In the genomic region with DNA sequence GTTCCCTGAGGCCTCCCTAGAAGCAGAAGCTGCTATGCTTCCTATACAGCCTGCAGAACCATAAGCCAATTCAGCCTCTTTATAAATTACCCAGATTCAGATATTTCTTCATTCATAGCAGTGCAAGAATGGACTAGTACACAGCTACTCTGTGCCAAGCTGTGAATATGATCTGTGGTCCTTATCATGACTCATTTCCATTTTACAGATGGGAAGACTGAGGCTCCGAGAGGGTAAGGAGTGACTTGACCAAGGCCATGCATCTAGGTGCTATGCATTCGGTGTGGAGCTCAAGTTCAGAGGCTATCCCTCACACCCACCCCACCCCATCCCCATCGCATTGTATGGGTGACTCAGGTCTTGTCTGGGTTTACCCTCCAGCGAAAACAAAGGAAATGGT, we compare ENCODE assay signal across 9 cellular contexts. TPM values are rescaled to one million over a fixed set of nuclear protein-coding genes. Genes with fewer than 3 reads are reported as not detected.
"Had no signal": no experiment of that assay in that cellular context is flagged by ENCODE, and none has a peak within 500 bp of the region (broad histone marks: within the 10 kb centered on the region; RNA-seq: fewer than 3 reads in every experiment).

No MANE protein-coding gene starts in this region.

- ATAC-seq: GM23338, HCT116 had no signal

- H2AFZ ChIP-seq: GM23248 had no signal

- H3K4me2 ChIP-seq: GM23338 had no signal

- H3K9ac ChIP-seq: GM23248 had no signal

- H3K9me3 Mint-ChIP-seq: GM23338, H9, HFFc6 had no signal

- H3K36me3 ChIP-seq: HAP-1 had no signal

- H3K4me3 Mint-ChIP-seq: GM23338, H9, HFFc6 had no signal

- H3K4me3 ChIP-seq: GM23248, GM23338, HAP-1 had no signal

- FAIRE-seq: H54 had no signal

- H3K4me1 ChIP-seq: HAP-1 had no signal

- H3K9me3 ChIP-seq: HAP-1 had no signal

- DNase-seq: GM23248, GOT3, H9, HCEC 1CT, HFFc6 had no signal

- H3K27ac ChIP-seq: GM23248 had no signal

- H3K27ac Mint-ChIP-seq: GM23338, H9, HFFc6 had no signal

RNA-seq across cellular contexts. Expression of a gene that starts 52.3 kb away (rescaled TPM):
- total RNA-seq: GM23248, HFFc6 had no signal
- polyA plus RNA-seq: GM23248 had no signal
